ENCODE assay signal across 8 cellular contexts in genomic region chr3:24088782-24089181, GRCh38.
DNase-seq lines count a peak whose midpoint lies in the region; ATAC-seq and TF ChIP-seq lines count a peak whose summit lies in the region.

No MANE protein-coding gene starts in this region.

- no peaks in the 10 kb centered on the region for H3K36me3 ChIP-seq in brain microvascular endothelial cell (replicated peaks)
- H3K36me3 ChIP-seq in smooth muscle cell (ENCODE audit: low read depth): no peaks in the 10 kb centered on the region
- no peaks in the 10 kb centered on the region for H3K36me3 ChIP-seq in right atrium auricular region

- ATAC-seq in activated CD8-positive, alpha-beta T cell treated with anti-CD3 and anti-CD28 coated beads for 36 hours: peak; percentile 27
- ATAC-seq in activated CD8-positive, alpha-beta T cell treated with anti-CD3 and anti-CD28 coated beads, Interleukin-2, amount 10 ng/mL, durations not matched to agents 7 days and 5 days: no peak
- ATAC-seq in HG03442 (IDR thresholded peaks at IDR 0.05; ENCODE audit: unreplicated experiment): peak; percentile 53
- ATAC-seq in HG03025 (IDR thresholded peaks at IDR 0.05; ENCODE audit: low FRiP score, unreplicated experiment): no peak

- H3K9ac ChIP-seq in smooth muscle cell (ENCODE audit: low read depth): no peak overlapping the region

- no peak overlapping the region for H2AFZ ChIP-seq in smooth muscle cell (ENCODE audit: low read depth)

- no peaks in the 10 kb centered on the region for H3K79me2 ChIP-seq in smooth muscle cell (ENCODE audit: low read depth)

- POLR2A ChIA-PET in activated CD8-positive, alpha-beta T cell treated with anti-CD3 and anti-CD28 coated beads for 36 hours (lab: Charles Lee): no interaction called here
- POLR2A ChIA-PET in activated CD8-positive, alpha-beta T cell treated with anti-CD3 and anti-CD28 coated beads, Interleukin-2, amount 10 ng/mL, durations not matched to agents 7 days and 5 days (lab: Charles Lee): no interaction called here

- WGBS in smooth muscle cell (ENCODE audit: low lambda C conversion rate): 26% methylated on average over 2 of the region's 2 CpGs

- no peaks in the 10 kb centered on the region for H3K27me3 ChIP-seq in brain microvascular endothelial cell (replicated peaks)
- H3K27me3 ChIP-seq in smooth muscle cell (ENCODE audit: low read depth): no peaks in the 10 kb centered on the region
- no peaks in the 10 kb centered on the region for H3K27me3 ChIP-seq in right atrium auricular region

- DNase-seq in activated CD8-positive, alpha-beta T cell treated with anti-CD3 and anti-CD28 coated beads for 36 hours: no peak
- DNase-seq in activated CD8-positive, alpha-beta T cell treated with anti-CD3 and anti-CD28 coated beads, Interleukin-2, amount 10 ng/mL, durations not matched to agents 7 days and 5 days: no peak
- DNase-seq in brain microvascular endothelial cell (peak; percentile 19), smooth muscle cell (lab: John Stamatoyannopoulos, UW; ENCODE audit: unreplicated experiment) (no peak), GDM1 (lab: John Stamatoyannopoulos, UW) (no peak), right atrium auricular region (ENCODE audit: low spot score) (no peak)

- in situ Hi-C loops in brain microvascular endothelial cell (cut with HindIII; ENCODE audit: low pct_ligation_motif_present, low sequenced_read_pairs): no loop called here

- no peak for TF ChIP-seq CTCF in activated CD8-positive, alpha-beta T cell treated with anti-CD3 and anti-CD28 coated beads for 36 hours (IDR thresholded peaks at IDR 0.05)
- peak; percentile 70 for TF ChIP-seq CTCF in brain microvascular endothelial cell (IDR thresholded peaks at IDR 0.05; ENCODE audit: low read depth, low read length, missing control alignments)
- TF ChIP-seq CTCF in smooth muscle cell (IDR thresholded peaks at IDR 0.05; ENCODE audit: borderline replicate concordance, insufficient read depth, poor library complexity, severe bottlenecking): peak; percentile 26
- TF ChIP-seq CTCF in right atrium auricular region (IDR thresholded peaks at IDR 0.05): peak in 1 of 2 donors; percentile 18

- no peaks in the 10 kb centered on the region for H3K9me3 Mint-ChIP-seq in activated CD8-positive, alpha-beta T cell treated with anti-CD3 and anti-CD28 coated beads for 36 hours
- H3K9me3 Mint-ChIP-seq in activated CD8-positive, alpha-beta T cell treated with anti-CD3 and anti-CD28 coated beads, Interleukin-2, amount 10 ng/mL, durations not matched to agents 7 days and 5 days (ENCODE audit: insufficient read depth): no peaks in the 10 kb centered on the region

- H3K4me1 ChIP-seq in smooth muscle cell (ENCODE audit: low read depth) (peaks cover 25% of the 10 kb centered on the region), right atrium auricular region (no peaks in the 10 kb centered on the region)

- intact Hi-C loops in activated CD8-positive, alpha-beta T cell treated with anti-CD3 and anti-CD28 coated beads for 36 hours (cut with micrococcal nuclease): no loop called here

- H3K36me3 Mint-ChIP-seq in activated CD8-positive, alpha-beta T cell treated with anti-CD3 and anti-CD28 coated beads for 36 hours (ENCODE audit: low read depth): no peaks in the 10 kb centered on the region
- no peaks in the 10 kb centered on the region for H3K36me3 Mint-ChIP-seq in activated CD8-positive, alpha-beta T cell treated with anti-CD3 and anti-CD28 coated beads, Interleukin-2, amount 10 ng/mL, durations not matched to agents 7 days and 5 days (ENCODE audit: low read depth)

- no peak overlapping the region for H3K4me3 Mint-ChIP-seq in activated CD8-positive, alpha-beta T cell treated with anti-CD3 and anti-CD28 coated beads for 36 hours
- no peak overlapping the region for H3K4me3 Mint-ChIP-seq in activated CD8-positive, alpha-beta T cell treated with anti-CD3 and anti-CD28 coated beads, Interleukin-2, amount 10 ng/mL, durations not matched to agents 7 days and 5 days

- H3F3A ChIP-seq in smooth muscle cell (ENCODE audit: low read depth): no peaks in the 10 kb centered on the region

- H4K20me1 ChIP-seq in smooth muscle cell (ENCODE audit: low read depth): no peaks in the 10 kb centered on the region

- H3K27ac ChIP-seq in brain microvascular endothelial cell (no peak overlapping the region), smooth muscle cell (ENCODE audit: low read depth) (no peak overlapping the region), right atrium auricular region (no peak overlapping the region)

- H3K9me3 ChIP-seq in smooth muscle cell (replicated peaks; ENCODE audit: low read depth) (no peaks in the 10 kb centered on the region), right atrium auricular region (no peaks in the 10 kb centered on the region)

- no peaks in the 10 kb centered on the region for H3K4me1 Mint-ChIP-seq in activated CD8-positive, alpha-beta T cell treated with anti-CD3 and anti-CD28 coated beads for 36 hours (ENCODE audit: low read depth)
- H3K4me1 Mint-ChIP-seq in activated CD8-positive, alpha-beta T cell treated with anti-CD3 and anti-CD28 coated beads, Interleukin-2, amount 10 ng/mL, durations not matched to agents 7 days and 5 days (ENCODE audit: low read depth): no peaks in the 10 kb centered on the region

- H3K27ac Mint-ChIP-seq in activated CD8-positive, alpha-beta T cell treated with anti-CD3 and anti-CD28 coated beads for 36 hours: no peak overlapping the region
- no peak overlapping the region for H3K27ac Mint-ChIP-seq in activated CD8-positive, alpha-beta T cell treated with anti-CD3 and anti-CD28 coated beads, Interleukin-2, amount 10 ng/mL, durations not matched to agents 7 days and 5 days

- no peak overlapping the region for H3K4me2 ChIP-seq in smooth muscle cell

- CTCF ChIA-PET in activated CD8-positive, alpha-beta T cell treated with anti-CD3 and anti-CD28 coated beads for 36 hours (lab: Charles Lee): interaction anchor here (1.0 to 1.3 kb wide), 2 partner anchors 13 to 97 kb away, joined by 3 to 6 read pairs; no protein-coding TSS in a partner anchor
- CTCF ChIA-PET in activated CD8-positive, alpha-beta T cell treated with anti-CD3 and anti-CD28 coated beads, Interleukin-2, amount 10 ng/mL, durations not matched to agents 7 days and 5 days (lab: Charles Lee): no interaction called here

- H3K4me3 ChIP-seq in brain microvascular endothelial cell (ENCODE audit: low read depth, low read length): no peak overlapping the region
- no peak overlapping the region for H3K4me3 ChIP-seq in smooth muscle cell
- H3K4me3 ChIP-seq in right atrium auricular region: no peak overlapping the region

- no peaks in the 10 kb centered on the region for H3K27me3 Mint-ChIP-seq in activated CD8-positive, alpha-beta T cell treated with anti-CD3 and anti-CD28 coated beads for 36 hours
- no peaks in the 10 kb centered on the region for H3K27me3 Mint-ChIP-seq in activated CD8-positive, alpha-beta T cell treated with anti-CD3 and anti-CD28 coated beads, Interleukin-2, amount 10 ng/mL, durations not matched to agents 7 days and 5 days (ENCODE audit: low read depth)

Comparison
In these comparisons a context has a peak if more than half of its experiments do, and no peak if none do; other contexts are left out.
1. ATAC-seq: peak in activated CD8-positive, alpha-beta T cell treated with anti-CD3 and anti-CD28 coated beads for 36 hours (single experiment) and HG03442 (single experiment); none in activated CD8-positive, alpha-beta T cell treated with anti-CD3 and anti-CD28 coated beads, Interleukin-2, amount 10 ng/mL, durations not matched to agents 7 days and 5 days (single experiment) and HG03025 (single experiment).